Comparison of ENCODE assay signal across 8 cellular contexts in genomic region chr14:23068792-23069412, GRCh38. TPM values are rescaled to one million over a fixed set of nuclear protein-coding genes. Genes with fewer than 3 reads are reported as not detected.
DNase-seq lines count a peak whose midpoint lies in the region; ATAC-seq and TF ChIP-seq lines count a peak whose summit lies in the region.

No MANE protein-coding gene starts in this region.

- H2AFZ ChIP-seq in neural progenitor cell (replicated peaks) = no peak overlapping the region

- peak overlapping the region; percentile 77 for H3K4me3 Mint-ChIP-seq in neural progenitor cell

- TF ChIP-seq CTCF in neural progenitor cell (IDR thresholded peaks at IDR 0.05) = peak; percentile 100
- TF ChIP-seq CTCF in suprapubic skin (IDR thresholded peaks at IDR 0.05) = peak; percentile 96 to 97

- H3K27me3 Mint-ChIP-seq in neural progenitor cell (ENCODE audit: insufficient read depth, low read depth) = peaks cover 10% of the 10 kb centered on the region

- peak; percentile 54 for ATAC-seq in GM19397 (IDR thresholded peaks at IDR 0.05; ENCODE audit: unreplicated experiment)

- peak overlapping the region; percentile 11 for H3K27ac ChIP-seq in neural progenitor cell
- H3K27ac ChIP-seq in suprapubic skin = no peak overlapping the region

- DNase-seq in AG08396 (ENCODE audit: low spot score) (peak; percentile 89), HuH-7 (ENCODE audit: low spot score) (peak; percentile 88), fibroblast of gingiva (ENCODE audit: low read depth) (peak; percentile 86), neural progenitor cell (ENCODE audit: low spot score) (peak; percentile 93), suprapubic skin (ENCODE audit: low spot score in 2 of 2) (peak in 1 of 2 donors; percentile 86), NCI-H345 (lab: John Stamatoyannopoulos, UW) (no peak)
- DNase-seq in activated CD8-positive, alpha-beta memory T cell treated with anti-CD3 and anti-CD28 coated beads, Interleukin-2, amount 50 U/mL, for 24 hours (ENCODE audit: extremely low read depth) = peak; percentile 36

- no peaks in the 10 kb centered on the region for H3K9me3 Mint-ChIP-seq in neural progenitor cell

- no peak for TF ChIP-seq EP300 in suprapubic skin (IDR thresholded peaks at IDR 0.05)

- H3K9me3 ChIP-seq in neural progenitor cell (ENCODE audit: low read depth) (no peaks in the 10 kb centered on the region), suprapubic skin (no peaks in the 10 kb centered on the region)

- H3K36me3 ChIP-seq in neural progenitor cell (peaks cover 22% of the 10 kb centered on the region), suprapubic skin (peaks cover 64% of the 10 kb centered on the region)

- H3K4me3 ChIP-seq in neural progenitor cell (peak overlapping the region; percentile 92), suprapubic skin (no peak overlapping the region)

- peaks cover 47% of the 10 kb centered on the region for H3K4me1 Mint-ChIP-seq in neural progenitor cell

- no peak for TF ChIP-seq POLR2A in suprapubic skin (IDR thresholded peaks at IDR 0.05)

- peaks cover 78% of the 10 kb centered on the region for H3K79me2 ChIP-seq in neural progenitor cell (ENCODE audit: low read depth)

- peaks cover 27% of the 10 kb centered on the region for H3K36me3 Mint-ChIP-seq in neural progenitor cell

- 27% methylated on average over 8 of the region's 8 CpGs for WGBS in suprapubic skin

- H3F3A ChIP-seq in neural progenitor cell (ENCODE audit: low read depth) = peaks cover 86% of the 10 kb centered on the region

- H3K4me1 ChIP-seq in neural progenitor cell = peaks cover 53% of the 10 kb centered on the region
- peaks cover 51% of the 10 kb centered on the region for H3K4me1 ChIP-seq in suprapubic skin

- H3K9ac ChIP-seq in neural progenitor cell = no peak overlapping the region

- H3K4me2 ChIP-seq in neural progenitor cell = peak overlapping the region; percentile 85

- no peaks in the 10 kb centered on the region for H3K27me3 ChIP-seq in neural progenitor cell
- H3K27me3 ChIP-seq in suprapubic skin = no peaks in the 10 kb centered on the region

- H4K20me1 ChIP-seq in neural progenitor cell (ENCODE audit: low read depth) = peaks cover 74% of the 10 kb centered on the region

- H3K27ac Mint-ChIP-seq in neural progenitor cell = peak overlapping the region; percentile 57

RNA-seq across cellular contexts. Expression of gene CDH24, which starts 11.6 kb away (rescaled TPM):
- total RNA-seq in neural progenitor cell (ENCODE audit: low replicate concordance) (15.0 and 35.9 TPM in 2 replicates), suprapubic skin (1 to 10 TPM; 3.4 to 8.4 (median 5.7) TPM)

RNA-seq across cellular contexts. Expression of gene ACIN1, which starts 26.0 kb away (rescaled TPM):
- total RNA-seq in neural progenitor cell (ENCODE audit: low replicate concordance) (184 and 215 TPM in 2 replicates), suprapubic skin (100 to 1,000 TPM in 2 of 4 donors, 10 to 100 TPM in 2; 78.7 to 217 (median 103) TPM)

RNA-seq across cellular contexts. Expression of gene C14orf119, which starts 26.4 kb away (rescaled TPM):
- total RNA-seq in neural progenitor cell (ENCODE audit: low replicate concordance) (32.0 and 37.5 TPM in 2 replicates), suprapubic skin (10 to 100 TPM; 10.1 to 22.7 (median 18.6) TPM)

RNA-seq across cellular contexts. Expression of gene PSMB11, which starts 26.9 kb away (rescaled TPM):
- total RNA-seq in neural progenitor cell (ENCODE audit: low replicate concordance) (not detected in 2 replicates), suprapubic skin (not detected)

RNA-seq across cellular contexts. Expression of gene PSMB5, which starts 34.2 kb away (rescaled TPM):
- 154 and 223 TPM in 2 replicates for total RNA-seq in neural progenitor cell (ENCODE audit: low replicate concordance)
- 100 to 1,000 TPM in 3 of 4 donors, 10 to 100 TPM in 1; 59.7 to 167 (median 135) TPM for total RNA-seq in suprapubic skin
